Comparison of ENCODE assay signal across 1 cellular context in the genomic region with DNA sequence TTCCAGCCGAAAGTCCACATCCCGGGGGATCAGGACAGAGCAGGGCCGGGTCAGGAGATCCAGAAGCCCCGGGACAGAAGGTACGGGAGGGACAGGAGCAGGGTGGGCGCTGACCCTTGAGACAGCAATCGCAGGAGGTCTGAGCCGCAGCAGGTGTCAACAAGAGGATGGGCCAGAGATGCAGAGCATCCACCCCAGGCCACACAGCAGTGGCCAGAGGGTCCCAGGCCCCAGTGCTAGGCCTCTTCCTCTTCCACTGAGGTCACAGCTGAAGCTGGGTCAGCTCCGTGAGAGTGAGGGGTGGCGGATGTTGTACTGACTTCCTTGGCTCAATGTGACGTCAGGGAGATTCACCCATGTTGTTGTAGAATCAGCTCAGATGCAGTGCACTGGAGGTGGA.
TF ChIP-seq lines count a peak whose summit lies in the region.

No MANE protein-coding gene starts in this region.

TF ChIP-seq in GM23338, 12 proteins besides CTCF, POLR2A, EP300 and RAD21:
- TF ChIP-seq, protein P1, sequence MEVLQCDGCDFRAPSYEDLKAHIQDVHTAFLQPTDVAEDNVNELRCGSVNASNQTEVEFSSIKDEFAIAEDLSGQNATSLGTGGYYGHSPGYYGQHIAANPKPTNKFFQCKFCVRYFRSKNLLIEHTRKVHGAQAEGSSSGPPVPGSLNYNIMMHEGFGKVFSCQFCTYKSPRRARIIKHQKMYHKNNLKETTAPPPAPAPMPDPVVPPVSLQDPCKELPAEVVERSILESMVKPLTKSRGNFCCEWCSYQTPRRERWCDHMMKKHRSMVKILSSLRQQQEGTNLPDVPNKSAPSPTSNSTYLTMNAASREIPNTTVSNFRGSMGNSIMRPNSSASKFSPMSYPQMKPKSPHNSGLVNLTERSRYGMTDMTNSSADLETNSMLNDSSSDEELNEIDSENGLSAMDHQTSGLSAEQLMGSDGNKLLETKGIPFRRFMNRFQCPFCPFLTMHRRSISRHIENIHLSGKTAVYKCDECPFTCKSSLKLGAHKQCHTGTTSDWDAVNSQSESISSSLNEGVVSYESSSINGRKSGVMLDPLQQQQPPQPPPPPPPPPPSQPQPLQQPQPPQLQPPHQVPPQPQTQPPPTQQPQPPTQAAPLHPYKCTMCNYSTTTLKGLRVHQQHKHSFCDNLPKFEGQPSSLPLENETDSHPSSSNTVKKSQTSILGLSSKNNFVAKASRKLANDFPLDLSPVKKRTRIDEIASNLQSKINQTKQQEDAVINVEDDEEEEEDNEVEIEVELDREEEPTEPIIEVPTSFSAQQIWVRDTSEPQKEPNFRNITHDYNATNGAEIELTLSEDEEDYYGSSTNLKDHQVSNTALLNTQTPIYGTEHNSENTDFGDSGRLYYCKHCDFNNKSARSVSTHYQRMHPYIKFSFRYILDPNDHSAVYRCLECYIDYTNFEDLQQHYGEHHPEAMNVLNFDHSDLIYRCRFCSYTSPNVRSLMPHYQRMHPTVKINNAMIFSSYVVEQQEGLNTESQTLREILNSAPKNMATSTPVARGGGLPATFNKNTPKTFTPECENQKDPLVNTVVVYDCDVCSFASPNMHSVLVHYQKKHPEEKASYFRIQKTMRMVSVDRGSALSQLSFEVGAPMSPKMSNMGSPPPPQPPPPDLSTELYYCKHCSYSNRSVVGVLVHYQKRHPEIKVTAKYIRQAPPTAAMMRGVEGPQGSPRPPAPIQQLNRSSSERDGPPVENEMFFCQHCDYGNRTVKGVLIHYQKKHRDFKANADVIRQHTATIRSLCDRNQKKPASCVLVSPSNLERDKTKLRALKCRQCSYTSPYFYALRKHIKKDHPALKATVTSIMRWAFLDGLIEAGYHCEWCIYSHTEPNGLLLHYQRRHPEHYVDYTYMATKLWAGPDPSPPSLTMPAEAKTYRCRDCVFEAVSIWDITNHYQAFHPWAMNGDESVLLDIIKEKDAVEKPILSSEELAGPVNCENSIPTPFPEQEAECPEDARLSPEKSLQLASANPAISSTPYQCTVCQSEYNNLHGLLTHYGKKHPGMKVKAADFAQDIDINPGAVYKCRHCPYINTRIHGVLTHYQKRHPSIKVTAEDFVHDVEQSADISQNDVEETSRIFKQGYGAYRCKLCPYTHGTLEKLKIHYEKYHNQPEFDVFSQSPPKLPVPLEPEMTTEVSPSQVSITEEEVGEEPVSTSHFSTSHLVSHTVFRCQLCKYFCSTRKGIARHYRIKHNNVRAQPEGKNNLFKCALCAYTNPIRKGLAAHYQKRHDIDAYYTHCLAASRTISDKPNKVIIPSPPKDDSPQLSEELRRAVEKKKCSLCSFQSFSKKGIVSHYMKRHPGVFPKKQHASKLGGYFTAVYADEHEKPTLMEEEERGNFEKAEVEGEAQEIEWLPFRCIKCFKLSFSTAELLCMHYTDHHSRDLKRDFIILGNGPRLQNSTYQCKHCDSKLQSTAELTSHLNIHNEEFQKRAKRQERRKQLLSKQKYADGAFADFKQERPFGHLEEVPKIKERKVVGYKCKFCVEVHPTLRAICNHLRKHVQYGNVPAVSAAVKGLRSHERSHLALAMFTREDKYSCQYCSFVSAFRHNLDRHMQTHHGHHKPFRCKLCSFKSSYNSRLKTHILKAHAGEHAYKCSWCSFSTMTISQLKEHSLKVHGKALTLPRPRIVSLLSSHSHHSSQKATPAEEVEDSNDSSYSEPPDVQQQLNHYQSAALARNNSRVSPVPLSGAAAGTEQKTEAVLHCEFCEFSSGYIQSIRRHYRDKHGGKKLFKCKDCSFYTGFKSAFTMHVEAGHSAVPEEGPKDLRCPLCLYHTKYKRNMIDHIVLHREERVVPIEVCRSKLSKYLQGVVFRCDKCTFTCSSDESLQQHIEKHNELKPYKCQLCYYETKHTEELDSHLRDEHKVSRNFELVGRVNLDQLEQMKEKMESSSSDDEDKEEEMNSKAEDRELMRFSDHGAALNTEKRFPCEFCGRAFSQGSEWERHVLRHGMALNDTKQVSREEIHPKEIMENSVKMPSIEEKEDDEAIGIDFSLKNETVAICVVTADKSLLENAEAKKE (CRISPR knock-in tag; IDR thresholded peaks at IDR 0.05), result no peak
- TF ChIP-seq ZNF331 (CRISPR knock-in tag; IDR thresholded peaks at IDR 0.05; ENCODE audit: low read depth), result no peak
- TF ChIP-seq STAT1 (IDR thresholded peaks at IDR 0.05; ENCODE audit: unreplicated experiment), result no peak
- no peak for TF ChIP-seq EZH2phosphoT487 (IDR thresholded peaks at IDR 0.05; ENCODE audit: unreplicated experiment)
- TF ChIP-seq, protein P2, sequence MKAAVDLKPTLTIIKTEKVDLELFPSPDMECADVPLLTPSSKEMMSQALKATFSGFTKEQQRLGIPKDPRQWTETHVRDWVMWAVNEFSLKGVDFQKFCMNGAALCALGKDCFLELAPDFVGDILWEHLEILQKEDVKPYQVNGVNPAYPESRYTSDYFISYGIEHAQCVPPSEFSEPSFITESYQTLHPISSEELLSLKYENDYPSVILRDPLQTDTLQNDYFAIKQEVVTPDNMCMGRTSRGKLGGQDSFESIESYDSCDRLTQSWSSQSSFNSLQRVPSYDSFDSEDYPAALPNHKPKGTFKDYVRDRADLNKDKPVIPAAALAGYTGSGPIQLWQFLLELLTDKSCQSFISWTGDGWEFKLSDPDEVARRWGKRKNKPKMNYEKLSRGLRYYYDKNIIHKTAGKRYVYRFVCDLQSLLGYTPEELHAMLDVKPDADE (IDR thresholded peaks at IDR 0.05), result no peak
